ENCODE assay signal across 1 cellular context in the genomic region with DNA sequence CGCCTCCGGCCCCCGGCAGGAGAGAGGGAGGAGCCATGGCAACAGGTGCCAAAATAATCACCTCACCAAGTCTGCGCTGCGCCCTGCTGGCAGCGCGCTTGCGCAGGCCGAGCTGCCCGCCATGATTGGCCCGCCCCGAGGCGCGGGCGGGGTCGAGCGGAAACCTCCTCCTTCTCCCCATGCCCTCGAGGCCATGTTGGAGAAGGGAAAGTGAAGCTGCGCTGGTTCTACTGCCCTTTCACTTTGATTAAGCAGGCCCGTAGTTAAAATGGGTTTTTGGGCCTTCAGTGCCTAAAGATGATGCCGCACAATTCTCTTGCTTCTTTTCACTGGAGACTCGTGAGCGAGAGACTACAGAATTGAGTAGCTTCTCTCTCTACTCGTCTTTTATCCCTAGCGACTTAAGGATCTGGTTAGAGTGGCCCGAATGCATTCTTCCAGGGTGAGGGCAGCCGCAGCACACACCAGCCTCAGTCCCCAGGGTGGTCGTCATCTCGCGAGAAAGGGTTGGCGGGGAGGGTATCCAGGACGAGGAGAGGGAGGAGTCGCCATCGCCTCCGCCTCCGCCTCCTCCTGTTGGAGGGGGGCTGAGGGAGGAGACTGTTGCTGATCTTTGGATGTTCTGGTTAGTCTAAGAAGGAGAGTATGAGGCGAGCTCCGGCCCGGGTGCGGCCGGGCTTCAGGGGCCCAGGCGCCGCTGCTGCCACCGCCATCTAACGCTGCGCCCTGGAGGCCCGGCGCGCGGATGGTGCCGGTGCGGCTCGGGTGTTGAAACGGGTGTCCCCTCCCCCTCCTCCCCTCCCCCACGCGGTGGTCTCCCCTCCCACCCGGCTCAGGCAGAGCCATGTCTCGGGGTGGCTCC.
A peak's percentile ranks its signal among the peaks of the same experiment; 100 is the strongest.
TF ChIP-seq lines count a peak whose summit lies in the region.

A gene with protein sequence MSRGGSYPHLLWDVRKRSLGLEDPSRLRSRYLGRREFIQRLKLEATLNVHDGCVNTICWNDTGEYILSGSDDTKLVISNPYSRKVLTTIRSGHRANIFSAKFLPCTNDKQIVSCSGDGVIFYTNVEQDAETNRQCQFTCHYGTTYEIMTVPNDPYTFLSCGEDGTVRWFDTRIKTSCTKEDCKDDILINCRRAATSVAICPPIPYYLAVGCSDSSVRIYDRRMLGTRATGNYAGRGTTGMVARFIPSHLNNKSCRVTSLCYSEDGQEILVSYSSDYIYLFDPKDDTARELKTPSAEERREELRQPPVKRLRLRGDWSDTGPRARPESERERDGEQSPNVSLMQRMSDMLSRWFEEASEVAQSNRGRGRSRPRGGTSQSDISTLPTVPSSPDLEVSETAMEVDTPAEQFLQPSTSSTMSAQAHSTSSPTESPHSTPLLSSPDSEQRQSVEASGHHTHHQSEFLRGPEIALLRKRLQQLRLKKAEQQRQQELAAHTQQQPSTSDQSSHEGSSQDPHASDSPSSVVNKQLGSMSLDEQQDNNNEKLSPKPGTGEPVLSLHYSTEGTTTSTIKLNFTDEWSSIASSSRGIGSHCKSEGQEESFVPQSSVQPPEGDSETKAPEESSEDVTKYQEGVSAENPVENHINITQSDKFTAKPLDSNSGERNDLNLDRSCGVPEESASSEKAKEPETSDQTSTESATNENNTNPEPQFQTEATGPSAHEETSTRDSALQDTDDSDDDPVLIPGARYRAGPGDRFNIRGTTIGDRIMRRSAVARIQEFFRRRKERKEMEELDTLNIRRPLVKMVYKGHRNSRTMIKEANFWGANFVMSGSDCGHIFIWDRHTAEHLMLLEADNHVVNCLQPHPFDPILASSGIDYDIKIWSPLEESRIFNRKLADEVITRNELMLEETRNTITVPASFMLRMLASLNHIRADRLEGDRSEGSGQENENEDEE (plus strand): TSS at position 616 of the 862 bp plus-strand sequence. CDS start 229 bp downstream, at position 845.

TF ChIP-seq in K562, 482 proteins besides CTCF, POLR2A, EP300 and RAD21 (continued from another document and continues in another):
- TF ChIP-seq, protein P1, sequence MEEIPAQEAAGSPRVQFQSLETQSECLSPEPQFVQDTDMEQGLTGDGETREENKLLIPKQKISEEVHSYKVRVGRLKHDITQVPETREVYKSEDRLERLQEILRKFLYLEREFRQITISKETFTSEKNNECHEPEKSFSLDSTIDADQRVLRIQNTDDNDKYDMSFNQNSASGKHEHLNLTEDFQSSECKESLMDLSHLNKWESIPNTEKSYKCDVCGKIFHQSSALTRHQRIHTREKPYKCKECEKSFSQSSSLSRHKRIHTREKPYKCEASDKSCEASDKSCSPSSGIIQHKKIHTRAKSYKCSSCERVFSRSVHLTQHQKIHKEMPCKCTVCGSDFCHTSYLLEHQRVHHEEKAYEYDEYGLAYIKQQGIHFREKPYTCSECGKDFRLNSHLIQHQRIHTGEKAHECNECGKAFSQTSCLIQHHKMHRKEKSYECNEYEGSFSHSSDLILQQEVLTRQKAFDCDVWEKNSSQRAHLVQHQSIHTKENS (CRISPR knock-in tag; IDR thresholded peaks at IDR 0.05) = no peak
- no peak for TF ChIP-seq SNRNP70 (optimal IDR thresholded peaks at IDR 0.05; ENCODE audit: low read depth, low read length)
- TF ChIP-seq, protein P2, sequence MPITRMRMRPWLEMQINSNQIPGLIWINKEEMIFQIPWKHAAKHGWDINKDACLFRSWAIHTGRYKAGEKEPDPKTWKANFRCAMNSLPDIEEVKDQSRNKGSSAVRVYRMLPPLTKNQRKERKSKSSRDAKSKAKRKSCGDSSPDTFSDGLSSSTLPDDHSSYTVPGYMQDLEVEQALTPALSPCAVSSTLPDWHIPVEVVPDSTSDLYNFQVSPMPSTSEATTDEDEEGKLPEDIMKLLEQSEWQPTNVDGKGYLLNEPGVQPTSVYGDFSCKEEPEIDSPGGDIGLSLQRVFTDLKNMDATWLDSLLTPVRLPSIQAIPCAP (CRISPR knock-in tag; IDR thresholded peaks at IDR 0.05; ENCODE audit: borderline replicate concordance) = no peak
- TF ChIP-seq, protein P3, sequence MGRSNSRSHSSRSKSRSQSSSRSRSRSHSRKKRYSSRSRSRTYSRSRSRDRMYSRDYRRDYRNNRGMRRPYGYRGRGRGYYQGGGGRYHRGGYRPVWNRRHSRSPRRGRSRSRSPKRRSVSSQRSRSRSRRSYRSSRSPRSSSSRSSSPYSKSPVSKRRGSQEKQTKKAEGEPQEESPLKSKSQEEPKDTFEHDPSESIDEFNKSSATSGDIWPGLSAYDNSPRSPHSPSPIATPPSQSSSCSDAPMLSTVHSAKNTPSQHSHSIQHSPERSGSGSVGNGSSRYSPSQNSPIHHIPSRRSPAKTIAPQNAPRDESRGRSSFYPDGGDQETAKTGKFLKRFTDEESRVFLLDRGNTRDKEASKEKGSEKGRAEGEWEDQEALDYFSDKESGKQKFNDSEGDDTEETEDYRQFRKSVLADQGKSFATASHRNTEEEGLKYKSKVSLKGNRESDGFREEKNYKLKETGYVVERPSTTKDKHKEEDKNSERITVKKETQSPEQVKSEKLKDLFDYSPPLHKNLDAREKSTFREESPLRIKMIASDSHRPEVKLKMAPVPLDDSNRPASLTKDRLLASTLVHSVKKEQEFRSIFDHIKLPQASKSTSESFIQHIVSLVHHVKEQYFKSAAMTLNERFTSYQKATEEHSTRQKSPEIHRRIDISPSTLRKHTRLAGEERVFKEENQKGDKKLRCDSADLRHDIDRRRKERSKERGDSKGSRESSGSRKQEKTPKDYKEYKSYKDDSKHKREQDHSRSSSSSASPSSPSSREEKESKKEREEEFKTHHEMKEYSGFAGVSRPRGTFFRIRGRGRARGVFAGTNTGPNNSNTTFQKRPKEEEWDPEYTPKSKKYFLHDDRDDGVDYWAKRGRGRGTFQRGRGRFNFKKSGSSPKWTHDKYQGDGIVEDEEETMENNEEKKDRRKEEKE (IDR thresholded peaks at IDR 0.05; ENCODE audit: borderline replicate concordance in 1 of 2, control insufficient read depth in 1 of 2, low read depth in 2 of 2, low read length in 1 of 2) = no peak
- TF ChIP-seq, protein P4, sequence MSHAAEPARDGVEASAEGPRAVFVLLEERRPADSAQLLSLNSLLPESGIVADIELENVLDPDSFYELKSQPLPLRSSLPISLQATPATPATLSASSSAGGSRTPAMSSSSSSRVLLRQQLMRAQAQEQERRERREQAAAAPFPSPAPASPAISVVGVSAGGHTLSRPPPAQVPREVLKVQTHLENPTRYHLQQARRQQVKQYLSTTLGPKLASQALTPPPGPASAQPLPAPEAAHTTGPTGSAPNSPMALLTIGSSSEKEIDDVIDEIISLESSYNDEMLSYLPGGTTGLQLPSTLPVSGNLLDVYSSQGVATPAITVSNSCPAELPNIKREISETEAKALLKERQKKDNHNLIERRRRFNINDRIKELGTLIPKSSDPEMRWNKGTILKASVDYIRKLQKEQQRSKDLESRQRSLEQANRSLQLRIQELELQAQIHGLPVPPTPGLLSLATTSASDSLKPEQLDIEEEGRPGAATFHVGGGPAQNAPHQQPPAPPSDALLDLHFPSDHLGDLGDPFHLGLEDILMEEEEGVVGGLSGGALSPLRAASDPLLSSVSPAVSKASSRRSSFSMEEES (CRISPR knock-in tag; IDR thresholded peaks at IDR 0.05) = no peak
- TF ChIP-seq ZNF589 (CRISPR knock-in tag; IDR thresholded peaks at IDR 0.05; ENCODE audit: low read depth) = no peak
- TF ChIP-seq KDM5B (IDR thresholded peaks at IDR 0.05; ENCODE audit: insufficient replicate concordance, low read depth, low read length) = peak; percentile 32
- no peak for TF ChIP-seq NR2F6 (CRISPR knock-in tag; IDR thresholded peaks at IDR 0.05)
- peak; percentile 72; the same call in 1 of the 2 replicates for TF ChIP-seq ZNF583 (CRISPR knock-in tag; IDR thresholded peaks at IDR 0.05)
- peak; percentile 99 for TF ChIP-seq ZBTB7A (IDR thresholded peaks at IDR 0.05; ENCODE audit: borderline replicate concordance, control insufficient read depth, low read depth, low read length)
- no peak for TF ChIP-seq CHCHD3 (CRISPR knock-in tag; IDR thresholded peaks at IDR 0.05)
- TF ChIP-seq XRCC3 (IDR thresholded peaks at IDR 0.05) = no peak
- TF ChIP-seq, protein P5, sequence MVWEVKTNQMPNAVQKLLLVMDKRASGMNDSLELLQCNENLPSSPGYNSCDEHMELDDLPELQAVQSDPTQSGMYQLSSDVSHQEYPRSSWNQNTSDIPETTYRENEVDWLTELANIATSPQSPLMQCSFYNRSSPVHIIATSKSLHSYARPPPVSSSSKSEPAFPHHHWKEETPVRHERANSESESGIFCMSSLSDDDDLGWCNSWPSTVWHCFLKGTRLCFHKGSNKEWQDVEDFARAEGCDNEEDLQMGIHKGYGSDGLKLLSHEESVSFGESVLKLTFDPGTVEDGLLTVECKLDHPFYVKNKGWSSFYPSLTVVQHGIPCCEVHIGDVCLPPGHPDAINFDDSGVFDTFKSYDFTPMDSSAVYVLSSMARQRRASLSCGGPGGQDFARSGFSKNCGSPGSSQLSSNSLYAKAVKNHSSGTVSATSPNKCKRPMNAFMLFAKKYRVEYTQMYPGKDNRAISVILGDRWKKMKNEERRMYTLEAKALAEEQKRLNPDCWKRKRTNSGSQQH (CRISPR knock-in tag; IDR thresholded peaks at IDR 0.05) = peak; percentile 90
- peak; percentile 94 for TF ChIP-seq OTX1 (CRISPR knock-in tag; IDR thresholded peaks at IDR 0.05)
- TF ChIP-seq, protein P6, sequence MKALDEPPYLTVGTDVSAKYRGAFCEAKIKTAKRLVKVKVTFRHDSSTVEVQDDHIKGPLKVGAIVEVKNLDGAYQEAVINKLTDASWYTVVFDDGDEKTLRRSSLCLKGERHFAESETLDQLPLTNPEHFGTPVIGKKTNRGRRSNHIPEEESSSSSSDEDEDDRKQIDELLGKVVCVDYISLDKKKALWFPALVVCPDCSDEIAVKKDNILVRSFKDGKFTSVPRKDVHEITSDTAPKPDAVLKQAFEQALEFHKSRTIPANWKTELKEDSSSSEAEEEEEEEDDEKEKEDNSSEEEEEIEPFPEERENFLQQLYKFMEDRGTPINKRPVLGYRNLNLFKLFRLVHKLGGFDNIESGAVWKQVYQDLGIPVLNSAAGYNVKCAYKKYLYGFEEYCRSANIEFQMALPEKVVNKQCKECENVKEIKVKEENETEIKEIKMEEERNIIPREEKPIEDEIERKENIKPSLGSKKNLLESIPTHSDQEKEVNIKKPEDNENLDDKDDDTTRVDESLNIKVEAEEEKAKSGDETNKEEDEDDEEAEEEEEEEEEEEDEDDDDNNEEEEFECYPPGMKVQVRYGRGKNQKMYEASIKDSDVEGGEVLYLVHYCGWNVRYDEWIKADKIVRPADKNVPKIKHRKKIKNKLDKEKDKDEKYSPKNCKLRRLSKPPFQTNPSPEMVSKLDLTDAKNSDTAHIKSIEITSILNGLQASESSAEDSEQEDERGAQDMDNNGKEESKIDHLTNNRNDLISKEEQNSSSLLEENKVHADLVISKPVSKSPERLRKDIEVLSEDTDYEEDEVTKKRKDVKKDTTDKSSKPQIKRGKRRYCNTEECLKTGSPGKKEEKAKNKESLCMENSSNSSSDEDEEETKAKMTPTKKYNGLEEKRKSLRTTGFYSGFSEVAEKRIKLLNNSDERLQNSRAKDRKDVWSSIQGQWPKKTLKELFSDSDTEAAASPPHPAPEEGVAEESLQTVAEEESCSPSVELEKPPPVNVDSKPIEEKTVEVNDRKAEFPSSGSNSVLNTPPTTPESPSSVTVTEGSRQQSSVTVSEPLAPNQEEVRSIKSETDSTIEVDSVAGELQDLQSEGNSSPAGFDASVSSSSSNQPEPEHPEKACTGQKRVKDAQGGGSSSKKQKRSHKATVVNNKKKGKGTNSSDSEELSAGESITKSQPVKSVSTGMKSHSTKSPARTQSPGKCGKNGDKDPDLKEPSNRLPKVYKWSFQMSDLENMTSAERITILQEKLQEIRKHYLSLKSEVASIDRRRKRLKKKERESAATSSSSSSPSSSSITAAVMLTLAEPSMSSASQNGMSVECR (CRISPR knock-in tag; IDR thresholded peaks at IDR 0.05) = peak; percentile 15; the same call in 1 of the 2 replicates
- TF ChIP-seq, protein P7, sequence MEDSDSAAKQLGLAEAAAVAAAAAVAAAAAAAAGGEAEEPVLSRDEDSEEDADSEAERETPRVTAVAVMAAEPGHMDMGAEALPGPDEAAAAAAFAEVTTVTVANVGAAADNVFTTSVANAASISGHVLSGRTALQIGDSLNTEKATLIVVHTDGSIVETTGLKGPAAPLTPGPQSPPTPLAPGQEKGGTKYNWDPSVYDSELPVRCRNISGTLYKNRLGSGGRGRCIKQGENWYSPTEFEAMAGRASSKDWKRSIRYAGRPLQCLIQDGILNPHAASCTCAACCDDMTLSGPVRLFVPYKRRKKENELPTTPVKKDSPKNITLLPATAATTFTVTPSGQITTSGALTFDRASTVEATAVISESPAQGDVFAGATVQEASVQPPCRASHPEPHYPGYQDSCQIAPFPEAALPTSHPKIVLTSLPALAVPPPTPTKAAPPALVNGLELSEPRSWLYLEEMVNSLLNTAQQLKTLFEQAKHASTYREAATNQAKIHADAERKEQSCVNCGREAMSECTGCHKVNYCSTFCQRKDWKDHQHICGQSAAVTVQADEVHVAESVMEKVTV (CRISPR knock-in tag; IDR thresholded peaks at IDR 0.05) = no peak
- TF ChIP-seq PML (IDR thresholded peaks at IDR 0.05; ENCODE audit: low read length) = peak; percentile 82; the same call in 1 of the 2 replicates
- no peak for TF ChIP-seq CEBPG (CRISPR knock-in tag; IDR thresholded peaks at IDR 0.05)
- no peak for TF ChIP-seq CEBPG (tag; conservative IDR thresholded peaks at IDR 0.05 in 1 of 2, IDR thresholded peaks at IDR 0.05 in 1 of 2)
- TF ChIP-seq ARID2 (IDR thresholded peaks at IDR 0.05) = no peak
- TF ChIP-seq XRCC4 (IDR thresholded peaks at IDR 0.05; ENCODE audit: extremely low read depth, insufficient read depth, insufficient read length) = no peak
- TF ChIP-seq TEAD1 (CRISPR knock-in tag; IDR thresholded peaks at IDR 0.05) = peak; percentile 71 to 91; a peak in 3 of 4 replicates
- no peak for TF ChIP-seq IRF2 (CRISPR knock-in tag; IDR thresholded peaks at IDR 0.05)
- no peak for TF ChIP-seq ZNF184 (CRISPR knock-in tag; IDR thresholded peaks at IDR 0.05)
- no peak for TF ChIP-seq HSF4 (CRISPR knock-in tag; IDR thresholded peaks at IDR 0.05; ENCODE audit: borderline replicate concordance)
- no peak for TF ChIP-seq RBM15 (IDR thresholded peaks at IDR 0.05; ENCODE audit: insufficient read depth, low read length)
- peak; percentile 59 for TF ChIP-seq FOXM1 (IDR thresholded peaks at IDR 0.05; ENCODE audit: low read depth)
- peak; percentile 7; the same call in 1 of the 2 replicates for TF ChIP-seq FOXM1 (CRISPR knock-in tag; IDR thresholded peaks at IDR 0.05; ENCODE audit: low read depth)
- TF ChIP-seq MTA3 (IDR thresholded peaks at IDR 0.05; ENCODE audit: borderline replicate concordance) = peak; percentile 78; the same call in 1 of the 2 replicates
- TF ChIP-seq, protein P8, sequence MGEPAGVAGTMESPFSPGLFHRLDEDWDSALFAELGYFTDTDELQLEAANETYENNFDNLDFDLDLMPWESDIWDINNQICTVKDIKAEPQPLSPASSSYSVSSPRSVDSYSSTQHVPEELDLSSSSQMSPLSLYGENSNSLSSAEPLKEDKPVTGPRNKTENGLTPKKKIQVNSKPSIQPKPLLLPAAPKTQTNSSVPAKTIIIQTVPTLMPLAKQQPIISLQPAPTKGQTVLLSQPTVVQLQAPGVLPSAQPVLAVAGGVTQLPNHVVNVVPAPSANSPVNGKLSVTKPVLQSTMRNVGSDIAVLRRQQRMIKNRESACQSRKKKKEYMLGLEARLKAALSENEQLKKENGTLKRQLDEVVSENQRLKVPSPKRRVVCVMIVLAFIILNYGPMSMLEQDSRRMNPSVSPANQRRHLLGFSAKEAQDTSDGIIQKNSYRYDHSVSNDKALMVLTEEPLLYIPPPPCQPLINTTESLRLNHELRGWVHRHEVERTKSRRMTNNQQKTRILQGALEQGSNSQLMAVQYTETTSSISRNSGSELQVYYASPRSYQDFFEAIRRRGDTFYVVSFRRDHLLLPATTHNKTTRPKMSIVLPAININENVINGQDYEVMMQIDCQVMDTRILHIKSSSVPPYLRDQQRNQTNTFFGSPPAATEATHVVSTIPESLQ (CRISPR knock-in tag; IDR thresholded peaks at IDR 0.05) = no peak; the same call in 1 of the 2 replicates
- TF ChIP-seq NUFIP1 (IDR thresholded peaks at IDR 0.05; ENCODE audit: partially characterized antibody) = no peak
- TF ChIP-seq ZNF239 (CRISPR knock-in tag; IDR thresholded peaks at IDR 0.05) = no peak
- no peak for TF ChIP-seq ZKSCAN8 (CRISPR knock-in tag; IDR thresholded peaks at IDR 0.05)
